Comparison of ENCODE assay signal across 11 cellular contexts in genomic region chr17:13600475-13601316, GRCh38. TPM values are rescaled to one million over a fixed set of nuclear protein-coding genes. Genes with fewer than 3 reads are reported as not detected.
DNase-seq lines count a peak whose midpoint lies in the region; ATAC-seq and TF ChIP-seq lines count a peak whose summit lies in the region.
"Had no signal": no experiment of that assay in that cellular context is flagged by ENCODE, and none has a peak within 500 bp of the region (broad histone marks: within the 10 kb centered on the region; RNA-seq: fewer than 3 reads in every experiment).

No MANE protein-coding gene starts in this region.

- H3K36me3 ChIP-seq in mesendoderm (ENCODE audit: control insufficient read depth, insufficient read depth, low read length) = no peaks in the 10 kb centered on the region
- H3K36me3 ChIP-seq in upper lobe of right lung = no peaks in the 10 kb centered on the region
- no peaks in the 10 kb centered on the region for H3K36me3 ChIP-seq in PC-9 (ENCODE audit: low read depth)

- ATAC-seq in upper lobe of right lung = peak; percentile 17
- ATAC-seq in GM21825 (IDR thresholded peaks at IDR 0.05; ENCODE audit: unreplicated experiment) = no peak

- H3K23ac ChIP-seq in mesendoderm (ENCODE audit: low read length) = peak overlapping the region; percentile 59

- no peak overlapping the region for H2BK15ac ChIP-seq in mesendoderm (replicated peaks; ENCODE audit: low read depth)

- H3K9ac ChIP-seq in mesendoderm (ENCODE audit: low read length) = peak overlapping the region; percentile 84

- H4K5ac ChIP-seq in mesendoderm (ENCODE audit: low read length) = no peak overlapping the region

- no peaks in the 10 kb centered on the region for H3K9me3 Mint-ChIP-seq in activated naive CD4-positive, alpha-beta T cell treated with anti-CD3 and anti-CD28 coated beads for 36 hours
- H3K9me3 Mint-ChIP-seq in activated naive CD4-positive, alpha-beta T cell treated with anti-CD3 and anti-CD28 coated beads, Interleukin-2, amount 10 ng/mL, durations not matched to agents 7 days and 5 days = no peaks in the 10 kb centered on the region
- H3K9me3 Mint-ChIP-seq in endothelial cell (ENCODE audit: unreplicated experiment) = no peaks in the 10 kb centered on the region
- no peaks in the 10 kb centered on the region for H3K9me3 Mint-ChIP-seq in activated T-helper 2 cell treated with anti-CD3 and anti-CD28 coated beads, Interferon-gamma antibody, Interleukin-2, Interleukin-4, amounts not matched to agents 10 μg/mL and 5 μg/mL and 100 μg/mL, durations not matched to agents 14 hours and 24 hours and 36 hours

- no peak overlapping the region for H2BK5ac ChIP-seq in mesendoderm (ENCODE audit: low read length)

- no peak overlapping the region for H4K8ac ChIP-seq in mesendoderm (ENCODE audit: low read depth, low read length)

- peaks cover 50% of the 10 kb centered on the region for H3K27me3 Mint-ChIP-seq in activated naive CD4-positive, alpha-beta T cell treated with anti-CD3 and anti-CD28 coated beads for 36 hours (ENCODE audit: low read depth)
- peaks cover 66% of the 10 kb centered on the region for H3K27me3 Mint-ChIP-seq in activated naive CD4-positive, alpha-beta T cell treated with anti-CD3 and anti-CD28 coated beads, Interleukin-2, amount 10 ng/mL, durations not matched to agents 7 days and 5 days
- peaks cover 7% of the 10 kb centered on the region for H3K27me3 Mint-ChIP-seq in endothelial cell (ENCODE audit: unreplicated experiment)
- H3K27me3 Mint-ChIP-seq in activated T-helper 2 cell treated with anti-CD3 and anti-CD28 coated beads, Interferon-gamma antibody, Interleukin-2, Interleukin-4, amounts not matched to agents 10 μg/mL and 5 μg/mL and 100 μg/mL, durations not matched to agents 14 hours and 24 hours and 36 hours (ENCODE audit: low read depth) = peaks cover 64% of the 10 kb centered on the region

- H2AFZ ChIP-seq in PC-9 = no peak overlapping the region

- no peaks in the 10 kb centered on the region for H3K27me3 ChIP-seq in mesendoderm (ENCODE audit: insufficient read depth, low read length, poor library complexity)
- H3K27me3 ChIP-seq in upper lobe of right lung = peaks cover 58% of the 10 kb centered on the region
- no peaks in the 10 kb centered on the region for H3K27me3 ChIP-seq in PC-9 (ENCODE audit: insufficient read depth, low read depth)

- peak overlapping the region; percentile 4 for H2BK120ac ChIP-seq in mesendoderm (ENCODE audit: low read depth, low read length)

- no CpG with 5 or more reads among the region's 100 CpGs for WGBS in mesendoderm (ENCODE audit: extremely low coverage, insufficient coverage, low lambda C conversion rate)

- H3K9me3 ChIP-seq in upper lobe of right lung (no peaks in the 10 kb centered on the region), PC-9 (ENCODE audit: insufficient read depth, low read depth) (no peaks in the 10 kb centered on the region)

- CTCF ChIA-PET in activated naive CD4-positive, alpha-beta T cell treated with anti-CD3 and anti-CD28 coated beads for 36 hours (lab: Charles Lee) = no interaction called here
- CTCF ChIA-PET in activated naive CD4-positive, alpha-beta T cell treated with anti-CD3 and anti-CD28 coated beads, Interleukin-2, amount 10 ng/mL, durations not matched to agents 7 days and 5 days (lab: Charles Lee) = no interaction called here
- CTCF ChIA-PET in PC-9 (lab: Charles Lee) = no interaction called here

- no peaks in the 10 kb centered on the region for H4K20me1 ChIP-seq in PC-9 (ENCODE audit: insufficient read depth)

- H3K79me2 ChIP-seq in mesendoderm (ENCODE audit: control insufficient read depth, insufficient read depth, low read length) = peaks cover 10% of the 10 kb centered on the region
- H3K79me2 ChIP-seq in PC-9 (ENCODE audit: low read depth) = no peaks in the 10 kb centered on the region

- no peaks in the 10 kb centered on the region for H3K36me3 Mint-ChIP-seq in activated naive CD4-positive, alpha-beta T cell treated with anti-CD3 and anti-CD28 coated beads for 36 hours (ENCODE audit: low read depth)
- no peaks in the 10 kb centered on the region for H3K36me3 Mint-ChIP-seq in activated naive CD4-positive, alpha-beta T cell treated with anti-CD3 and anti-CD28 coated beads, Interleukin-2, amount 10 ng/mL, durations not matched to agents 7 days and 5 days
- peaks cover 3% of the 10 kb centered on the region for H3K36me3 Mint-ChIP-seq in endothelial cell (ENCODE audit: low read depth, unreplicated experiment)
- H3K36me3 Mint-ChIP-seq in activated T-helper 2 cell treated with anti-CD3 and anti-CD28 coated beads, Interferon-gamma antibody, Interleukin-2, Interleukin-4, amounts not matched to agents 10 μg/mL and 5 μg/mL and 100 μg/mL, durations not matched to agents 14 hours and 24 hours and 36 hours (ENCODE audit: low read depth) = no peaks in the 10 kb centered on the region

- H3K27ac Mint-ChIP-seq in activated naive CD4-positive, alpha-beta T cell treated with anti-CD3 and anti-CD28 coated beads for 36 hours = no peak overlapping the region
- H3K27ac Mint-ChIP-seq in activated naive CD4-positive, alpha-beta T cell treated with anti-CD3 and anti-CD28 coated beads, Interleukin-2, amount 10 ng/mL, durations not matched to agents 7 days and 5 days = no peak overlapping the region
- no peak overlapping the region for H3K27ac Mint-ChIP-seq in endothelial cell (ENCODE audit: unreplicated experiment)
- no peak overlapping the region for H3K27ac Mint-ChIP-seq in activated T-helper 2 cell treated with anti-CD3 and anti-CD28 coated beads, Interferon-gamma antibody, Interleukin-2, Interleukin-4, amounts not matched to agents 10 μg/mL and 5 μg/mL and 100 μg/mL, durations not matched to agents 14 hours and 24 hours and 36 hours

- no TSS peak for BruUV-seq in PC-9 (replicated peaks; lab: Mats Ljungman, UMichigan)

- DNase-seq in activated naive CD4-positive, alpha-beta T cell treated with anti-CD3 and anti-CD28 coated beads for 36 hours = no peak
- no peak for DNase-seq in activated naive CD4-positive, alpha-beta T cell treated with anti-CD3 and anti-CD28 coated beads, Interleukin-2, amount 10 ng/mL, durations not matched to agents 7 days and 5 days
- DNase-seq in endothelial cell (ENCODE audit: low spot score) (peak; percentile 34), mesendoderm (peak; percentile 49), upper lobe of right lung (no peak), PC-9 (no peak)
- DNase-seq in activated T-helper 2 cell treated with anti-CD3 and anti-CD28 coated beads, Interferon-gamma antibody, Interleukin-2, Interleukin-4, amounts not matched to agents 10 μg/mL and 5 μg/mL and 100 μg/mL, durations not matched to agents 14 hours and 24 hours and 36 hours (ENCODE audit: low spot score) = no peak
- DNase-seq: MV-4-11 had no signal

- no peak overlapping the region for H3K27ac ChIP-seq in mesendoderm (ENCODE audit: low read depth, low read length)
- H3K27ac ChIP-seq in upper lobe of right lung = no peak overlapping the region
- H3K27ac ChIP-seq in PC-9 = no peak overlapping the region
- H3K27ac ChIP-seq: C4-2B, VCaP had no signal

- no peaks in the 10 kb centered on the region for H3F3A ChIP-seq in PC-9 (ENCODE audit: insufficient read depth, low read depth)

- peaks cover 5% of the 10 kb centered on the region for H3K4me1 Mint-ChIP-seq in activated naive CD4-positive, alpha-beta T cell treated with anti-CD3 and anti-CD28 coated beads for 36 hours (ENCODE audit: low read depth)
- H3K4me1 Mint-ChIP-seq in activated naive CD4-positive, alpha-beta T cell treated with anti-CD3 and anti-CD28 coated beads, Interleukin-2, amount 10 ng/mL, durations not matched to agents 7 days and 5 days = peaks cover 7% of the 10 kb centered on the region
- peaks cover 7% of the 10 kb centered on the region for H3K4me1 Mint-ChIP-seq in endothelial cell (ENCODE audit: unreplicated experiment)
- peaks cover 4% of the 10 kb centered on the region for H3K4me1 Mint-ChIP-seq in activated T-helper 2 cell treated with anti-CD3 and anti-CD28 coated beads, Interferon-gamma antibody, Interleukin-2, Interleukin-4, amounts not matched to agents 10 μg/mL and 5 μg/mL and 100 μg/mL, durations not matched to agents 14 hours and 24 hours and 36 hours (ENCODE audit: low read depth)

- intact Hi-C loops in activated naive CD4-positive, alpha-beta T cell treated with anti-CD3 and anti-CD28 coated beads for 36 hours (cut with micrococcal nuclease) = no loop called here
- intact Hi-C loops in upper lobe of right lung (cut with DNase I) (no loop called here), PC-9 (cut with micrococcal nuclease; ENCODE audit: unreplicated experiment) (no loop called here)
- intact Hi-C loops in activated T-helper 2 cell treated with anti-CD3 and anti-CD28 coated beads, Interferon-gamma antibody, Interleukin-2, Interleukin-4, amounts not matched to agents 10 μg/mL and 5 μg/mL and 100 μg/mL, durations not matched to agents 14 hours and 24 hours and 36 hours (cut with micrococcal nuclease) = no loop called here

- H3K56ac ChIP-seq in mesendoderm (ENCODE audit: low read length) = peak overlapping the region; percentile 95

- no peaks in the 10 kb centered on the region for H3K9me2 ChIP-seq in PC-9 (ENCODE audit: insufficient read depth)

- H3K4me3 Mint-ChIP-seq in activated naive CD4-positive, alpha-beta T cell treated with anti-CD3 and anti-CD28 coated beads for 36 hours = peak overlapping the region; percentile 33
- H3K4me3 Mint-ChIP-seq in activated naive CD4-positive, alpha-beta T cell treated with anti-CD3 and anti-CD28 coated beads, Interleukin-2, amount 10 ng/mL, durations not matched to agents 7 days and 5 days = no peak overlapping the region
- H3K4me3 Mint-ChIP-seq in endothelial cell (ENCODE audit: unreplicated experiment) = no peak overlapping the region
- H3K4me3 Mint-ChIP-seq in activated T-helper 2 cell treated with anti-CD3 and anti-CD28 coated beads, Interferon-gamma antibody, Interleukin-2, Interleukin-4, amounts not matched to agents 10 μg/mL and 5 μg/mL and 100 μg/mL, durations not matched to agents 14 hours and 24 hours and 36 hours (ENCODE audit: low read depth) = no peak overlapping the region

- POLR2A ChIA-PET in PC-9 (lab: Charles Lee; ENCODE audit: unreplicated experiment) = no interaction called here

- H3K4me3 ChIP-seq in mesendoderm (ENCODE audit: low read length) = peak overlapping the region; percentile 76
- peak overlapping the region; percentile 45 for H3K4me3 ChIP-seq in upper lobe of right lung
- no peak overlapping the region for H3K4me3 ChIP-seq in PC-9

- H2AK5ac ChIP-seq in mesendoderm (ENCODE audit: low read length) = no peak overlapping the region

- peak overlapping the region; percentile 24 for H3K18ac ChIP-seq in mesendoderm (ENCODE audit: low read length)

- peak; percentile 3 for TF ChIP-seq CTCF in endothelial cell (IDR thresholded peaks at IDR 0.05; ENCODE audit: unreplicated experiment)
- TF ChIP-seq CTCF in upper lobe of right lung (IDR thresholded peaks at IDR 0.05) = no peak
- TF ChIP-seq CTCF in PC-9 (conservative IDR thresholded peaks at IDR 0.05) = no peak

- peaks cover 4% of the 10 kb centered on the region for H3K79me1 ChIP-seq in mesendoderm (ENCODE audit: low read length)

- H3K4me2 ChIP-seq in mesendoderm (ENCODE audit: low read length) = peak overlapping the region; percentile 64
- H3K4me2 ChIP-seq in PC-9 = no peak overlapping the region

- H3K4me1 ChIP-seq in mesendoderm (ENCODE audit: control insufficient read depth, low read depth, low read length) (peaks cover 2% of the 10 kb centered on the region), upper lobe of right lung (peaks cover 19% of the 10 kb centered on the region), PC-9 (replicated peaks; ENCODE audit: insufficient read depth) (no peaks in the 10 kb centered on the region)

- H3K4ac ChIP-seq in mesendoderm (ENCODE audit: low read depth, low read length) = no peak overlapping the region

RNA-seq across cellular contexts. Expression of gene HS3ST3A1, which starts 1.0 kb away (rescaled TPM):
- 1 to 10 TPM in 1 of 2 experiments, under 1 TPM in 1; 0.91 to 1.1 TPM for total RNA-seq in activated naive CD4-positive, alpha-beta T cell treated with anti-CD3 and anti-CD28 coated beads for 36 hours
- 1.1 TPM for total RNA-seq in endothelial cell (ENCODE audit: unreplicated experiment)
- 12.0 TPM for polyA plus RNA-seq in mesendoderm (2013, experiment 1 of 2)
- 10.6 TPM for polyA plus RNA-seq in mesendoderm (2013, experiment 2 of 2)
- 0.93 TPM for total RNA-seq in upper lobe of right lung
- 1.2 and 2.2 TPM in 2 replicates for total RNA-seq in activated T-helper 2 cell treated with anti-CD3 and anti-CD28 coated beads, Interferon-gamma antibody, Interleukin-2, Interleukin-4, amounts not matched to agents 10 μg/mL and 5 μg/mL and 100 μg/mL, durations not matched to agents 14 hours and 24 hours and 36 hours
- total RNA-seq in PC-9 (2021) = not detected in 2 replicates

Comparison
In these comparisons a context has a peak if more than half of its experiments do, and no peak if none do; other contexts are left out.
1. DNase-seq: peak in endothelial cell (single experiment) and mesendoderm (single experiment); none in activated naive CD4-positive, alpha-beta T cell treated with anti-CD3 and anti-CD28 coated beads for 36 hours (single experiment), activated naive CD4-positive, alpha-beta T cell treated with anti-CD3 and anti-CD28 coated beads, Interleukin-2, amount 10 ng/mL, durations not matched to agents 7 days and 5 days (single experiment), upper lobe of right lung (single experiment), activated T-helper 2 cell treated with anti-CD3 and anti-CD28 coated beads, Interferon-gamma antibody, Interleukin-2, Interleukin-4, amounts not matched to agents 10 μg/mL and 5 μg/mL and 100 μg/mL, durations not matched to agents 14 hours and 24 hours and 36 hours (single experiment) and PC-9 (0 of 2).